Comparison of ENCODE assay signal across 3 cellular contexts in genomic region chr10:117545141-117546019, GRCh38.
A peak's percentile ranks its signal among the peaks of the same experiment; 100 is the strongest.
TF ChIP-seq lines count a peak whose summit lies in the region.

No MANE protein-coding gene starts in this region.

TF ChIP-seq in SK-N-SH, 30 proteins besides CTCF, POLR2A, EP300 and RAD21:
- TF ChIP-seq EZH2phosphoT487 (IDR thresholded peaks at IDR 0.05; ENCODE audit: borderline replicate concordance, low read depth): peak; percentile 35; the same call in 1 of the 2 replicates
- no peak for TF ChIP-seq GABPA (IDR thresholded peaks at IDR 0.05; ENCODE audit: low read depth)

TF ChIP-seq in SK-N-SH treated with all-trans-retinoic acid at 6 μM for 48 hours, 23 proteins besides CTCF, POLR2A, EP300 and RAD21:
- TF ChIP-seq ZC3H10 (CRISPR knock-in tag; IDR thresholded peaks at IDR 0.05) (no peak), BACH2 (CRISPR knock-in tag; IDR thresholded peaks at IDR 0.05; ENCODE audit: borderline replicate concordance) (no peak), TOX (CRISPR knock-in tag; IDR thresholded peaks at IDR 0.05; ENCODE audit: borderline replicate concordance) (no peak), ZFP30 (CRISPR knock-in tag; IDR thresholded peaks at IDR 0.05) (no peak), PATZ1 (CRISPR knock-in tag; IDR thresholded peaks at IDR 0.05; ENCODE audit: borderline replicate concordance) (no peak), SNAI2 (CRISPR knock-in tag; IDR thresholded peaks at IDR 0.05) (no peak), ISL1 (CRISPR knock-in tag; IDR thresholded peaks at IDR 0.05) (no peak), CREB5 (CRISPR knock-in tag; IDR thresholded peaks at IDR 0.05; ENCODE audit: low read depth) (no peak), TCF4 (CRISPR knock-in tag; IDR thresholded peaks at IDR 0.05; ENCODE audit: borderline replicate concordance) (no peak), ZFP3 (CRISPR knock-in tag; IDR thresholded peaks at IDR 0.05) (no peak), ESRRG (CRISPR knock-in tag; IDR thresholded peaks at IDR 0.05) (no peak), POU6F1 (CRISPR knock-in tag; IDR thresholded peaks at IDR 0.05; ENCODE audit: borderline replicate concordance, low read depth) (no peak), TSHZ2 (CRISPR knock-in tag; IDR thresholded peaks at IDR 0.05) (no peak)

TF ChIP-seq in H1, 55 proteins besides CTCF, POLR2A, EP300 and RAD21:
- TF ChIP-seq SIN3A (conservative IDR thresholded peaks at IDR 0.05 in 1 of 2, IDR thresholded peaks at IDR 0.05 in 1 of 2; ENCODE audit: low read depth in 1 of 2, low read length in 2 of 2): no peak
- no peak for TF ChIP-seq KDM5A (IDR thresholded peaks at IDR 0.05; ENCODE audit: low read length)
- no peak for TF ChIP-seq ATF3 (IDR thresholded peaks at IDR 0.05; ENCODE audit: insufficient read depth, low read depth, low read length)
- no peak for TF ChIP-seq POLR2AphosphoS5 (IDR thresholded peaks at IDR 0.05; ENCODE audit: low read depth, low read length)
- no peak for TF ChIP-seq NANOG (IDR thresholded peaks at IDR 0.05; ENCODE audit: insufficient read depth, low read depth, low read length, poor library complexity, severe bottlenecking)
- no peak for TF ChIP-seq BCL11A (IDR thresholded peaks at IDR 0.05; ENCODE audit: low read depth in 2 of 2, low read length in 2 of 2)
- no peak for TF ChIP-seq BACH1 (IDR thresholded peaks at IDR 0.05; ENCODE audit: low read length)
- peak; percentile 46 for TF ChIP-seq EGR1 (IDR thresholded peaks at IDR 0.05; ENCODE audit: borderline replicate concordance, low read depth, low read length)
- no peak for TF ChIP-seq RFX5 (IDR thresholded peaks at IDR 0.05; ENCODE audit: borderline replicate concordance, low read depth, low read length)
- TF ChIP-seq POU5F1 (IDR thresholded peaks at IDR 0.05; ENCODE audit: low read depth, low read length): no peak
- peak; percentile 94 for TF ChIP-seq CTBP2 (IDR thresholded peaks at IDR 0.05; ENCODE audit: borderline replicate concordance, insufficient read depth, insufficient read length, low read length)
- TF ChIP-seq EZH2 (IDR thresholded peaks at IDR 0.05; ENCODE audit: low read depth, low read length, severe bottlenecking): peak; percentile 97
- no peak for TF ChIP-seq SRF (IDR thresholded peaks at IDR 0.05; ENCODE audit: low read depth, low read length)
- TF ChIP-seq CBX8 (IDR thresholded peaks at IDR 0.05; ENCODE audit: borderline replicate concordance, low read depth, low read length): peak; percentile 24; the same call in 1 of the 2 replicates
- peak; percentile 48 for TF ChIP-seq KDM4A (IDR thresholded peaks at IDR 0.05; ENCODE audit: low read depth, low read length, severe bottlenecking)
- TF ChIP-seq SP4 (IDR thresholded peaks at IDR 0.05; ENCODE audit: low read length): no peak
- TF ChIP-seq TAF7 (optimal IDR thresholded peaks at IDR 0.05; ENCODE audit: borderline replicate concordance, low read depth, low read length): no peak
- no peak for TF ChIP-seq BRCA1 (IDR thresholded peaks at IDR 0.05; ENCODE audit: low read depth, low read length)
- no peak for TF ChIP-seq JUN (IDR thresholded peaks at IDR 0.05; ENCODE audit: low read depth, low read length)
- TF ChIP-seq HDAC2 (IDR thresholded peaks at IDR 0.05; ENCODE audit: borderline replicate concordance in 1 of 2, low read depth in 2 of 2, low read length in 2 of 2): no peak
- TF ChIP-seq SIX5 (IDR thresholded peaks at IDR 0.05; ENCODE audit: low read depth, low read length): no peak
- no peak for TF ChIP-seq PHF8 (conservative IDR thresholded peaks at IDR 0.05; ENCODE audit: low read depth, low read length)
- no peak for TF ChIP-seq CEBPB (IDR thresholded peaks at IDR 0.05; ENCODE audit: low read depth, low read length)
- TF ChIP-seq CHD1 (IDR thresholded peaks at IDR 0.05; ENCODE audit: low read depth, low read length): no peak
- TF ChIP-seq RNF2 (IDR thresholded peaks at IDR 0.05; ENCODE audit: borderline replicate concordance, low read depth, low read length, missing control alignments, poor library complexity, severe bottlenecking): peak; percentile 87
- TF ChIP-seq SP1 (IDR thresholded peaks at IDR 0.05; ENCODE audit: low read depth, low read length): no peak
- TF ChIP-seq TAF1 (IDR thresholded peaks at IDR 0.05; ENCODE audit: low read depth, low read length): no peak
- peak; percentile 96 for TF ChIP-seq SUZ12 (IDR thresholded peaks at IDR 0.05; ENCODE audit: low read length)
- TF ChIP-seq FOSL1 (IDR thresholded peaks at IDR 0.05; ENCODE audit: insufficient read depth, low read depth, low read length): no peak
- 0 out of 2 replicates have a peak, but pooled peaks have one; percentile 6 for TF ChIP-seq TCF12 (IDR thresholded peaks at IDR 0.05; ENCODE audit: low read depth, low read length)
